In genomic region chr14:33946679-33947078, GRCh38 we compare ENCODE assay signal across 17 cellular contexts. TPM values are rescaled to one million over a fixed set of nuclear protein-coding genes. Genes with fewer than 3 reads are reported as not detected.
DNase-seq lines count a peak whose midpoint lies in the region; ATAC-seq and TF ChIP-seq lines count a peak whose summit lies in the region.
"Had no signal": no experiment of that assay in that cellular context is flagged by ENCODE, and none has a peak within 500 bp of the region (broad histone marks: within the 10 kb centered on the region; RNA-seq: fewer than 3 reads in every experiment).

No MANE protein-coding gene starts in this region.

- H3K4me3 Mint-ChIP-seq in activated T-cell treated with anti-CD3 and anti-CD28 coated beads, Interleukin-2, amount 50 U/mL, for 4 hours, result peak overlapping the region; percentile 49
- no peak overlapping the region for H3K4me3 Mint-ChIP-seq in activated T-cell treated with anti-CD3 and anti-CD28 coated beads, Interleukin-2, amount 50 U/mL, for 24 hours
- H3K4me3 Mint-ChIP-seq in T-helper 2 cell treated with Interferon-gamma antibody and Interleukin-4, amounts not matched to agents 5 μg/mL and 100 μg/mL, for 36 hours, result peak overlapping the region; percentile 79
- H3K4me3 Mint-ChIP-seq: central memory CD8-positive, alpha-beta T cell had no signal

- H3K27ac Mint-ChIP-seq in activated T-cell treated with anti-CD3 and anti-CD28 coated beads, Interleukin-2, amount 50 U/mL, for 24 hours, result no peak overlapping the region
- H3K27ac Mint-ChIP-seq in T-helper 2 cell treated with Interferon-gamma antibody and Interleukin-4, amounts not matched to agents 5 μg/mL and 100 μg/mL, for 36 hours, result no peak overlapping the region

- H3K27me3 ChIP-seq in iPS-20b (ENCODE audit: insufficient read depth, low read length) (peaks cover 27% of the 10 kb centered on the region), thoracic aorta (replicated peaks; ENCODE audit: insufficient read depth) (no peaks in the 10 kb centered on the region), prostate gland (replicated peaks; ENCODE audit: insufficient read depth) (no peaks in the 10 kb centered on the region)

- 67% methylated on average over 3 of the region's 3 CpGs for WGBS in prostate gland

- H3K4me1 ChIP-seq in iPS-20b (ENCODE audit: insufficient read depth, low read length) (peaks cover 12% of the 10 kb centered on the region; the same call in 1 of the 2 replicates), thoracic aorta (ENCODE audit: control insufficient read depth in 1 of 2, low read depth in 2 of 2) (peaks cover 6 to 39% of the 10 kb centered on the region in 2 donors), prostate gland (replicated peaks) (peaks cover 5% of the 10 kb centered on the region)

- no peaks in the 10 kb centered on the region for H3K9me3 Mint-ChIP-seq in activated T-cell treated with anti-CD3 and anti-CD28 coated beads, Interleukin-2, amount 50 U/mL, for 4 hours
- no peaks in the 10 kb centered on the region for H3K9me3 Mint-ChIP-seq in activated T-cell treated with anti-CD3 and anti-CD28 coated beads, Interleukin-2, amount 50 U/mL, for 24 hours
- no peaks in the 10 kb centered on the region for H3K9me3 Mint-ChIP-seq in T-helper 2 cell treated with Interferon-gamma antibody and Interleukin-4, amounts not matched to agents 5 μg/mL and 100 μg/mL, for 36 hours
- H3K9me3 Mint-ChIP-seq: central memory CD8-positive, alpha-beta T cell had no signal

- no peak overlapping the region for H3K27ac ChIP-seq in iPS-20b (ENCODE audit: low read length)
- H3K27ac ChIP-seq in thoracic aorta, result peak overlapping the region; percentile 10 to 58
- H3K27ac ChIP-seq in prostate gland, result no peak overlapping the region
- H3K27ac ChIP-seq: GM23248, SJSA1, upper lobe of left lung had no signal

- H3K36me3 Mint-ChIP-seq in activated T-cell treated with anti-CD3 and anti-CD28 coated beads, Interleukin-2, amount 50 U/mL, for 4 hours (ENCODE audit: insufficient read depth), result no peaks in the 10 kb centered on the region
- no peaks in the 10 kb centered on the region for H3K36me3 Mint-ChIP-seq in activated T-cell treated with anti-CD3 and anti-CD28 coated beads, Interleukin-2, amount 50 U/mL, for 24 hours (ENCODE audit: low read depth)
- H3K36me3 Mint-ChIP-seq in T-helper 2 cell treated with Interferon-gamma antibody and Interleukin-4, amounts not matched to agents 5 μg/mL and 100 μg/mL, for 36 hours (ENCODE audit: low read depth), result peaks cover 59% of the 10 kb centered on the region

- intact Hi-C loops in prostate gland (cut with DNase I), result loop anchor here (5.0 kb wide), 1 partner anchor 116 kb away; no protein-coding TSS in a partner anchor

- TF ChIP-seq POLR2A in prostate gland (IDR thresholded peaks at IDR 0.05), result no peak

- H3K9me3 ChIP-seq in iPS-20b (ENCODE audit: insufficient read depth, low read depth, low read length) (no peaks in the 10 kb centered on the region), thoracic aorta (no peaks in the 10 kb centered on the region), prostate gland (no peaks in the 10 kb centered on the region)
- H3K9me3 ChIP-seq: SJSA1, upper lobe of left lung had no signal

- H3K36me3 ChIP-seq in iPS-20b (ENCODE audit: insufficient read depth, low read depth, low read length), result no peaks in the 10 kb centered on the region
- no peaks in the 10 kb centered on the region for H3K36me3 ChIP-seq in thoracic aorta
- no peaks in the 10 kb centered on the region for H3K36me3 ChIP-seq in prostate gland
- H3K36me3 ChIP-seq: SJSA1, upper lobe of left lung had no signal

- no peak for ATAC-seq in activated T-cell treated with anti-CD3 and anti-CD28 coated beads, Interleukin-2, amount 50 U/mL, for 4 hours
- ATAC-seq in thoracic aorta (ENCODE audit: insufficient number of reproducible peaks, low FRiP score, low read depth) (no peak), HG02571 (IDR thresholded peaks at IDR 0.05; ENCODE audit: unreplicated experiment) (no peak)

- H3K4me3 ChIP-seq in iPS-20b (ENCODE audit: low read length) (no peak overlapping the region), thoracic aorta (peak overlapping the region; percentile 53), prostate gland (no peak overlapping the region)
- H3K4me3 ChIP-seq: GM23248, SJSA1, upper lobe of left lung had no signal

- DNase-seq in activated T-cell treated with anti-CD3 and anti-CD28 coated beads, Interleukin-2, amount 50 U/mL, for 4 hours, result no peak
- no peak for DNase-seq in activated T-cell treated with anti-CD3 and anti-CD28 coated beads, Interleukin-2, amount 50 U/mL, for 24 hours
- no peak for DNase-seq in T-helper 2 cell treated with Interferon-gamma antibody and Interleukin-4, amounts not matched to agents 5 μg/mL and 100 μg/mL, for 36 hours (ENCODE audit: low spot score)
- no peak for DNase-seq in thoracic aorta (ENCODE audit: low spot score)
- DNase-seq in prostate gland (ENCODE audit: low spot score), result no peak
- no peak for DNase-seq in occipital lobe (lab: John Stamatoyannopoulos, UW)
- DNase-seq: activated naive CD4-positive, alpha-beta T cell treated with anti-CD3 and anti-CD28 coated beads, Interleukin-2, amount 50 U/mL, for 16 hours; COR-L47; GF-D8; GM23248; islet precursor cell; NCI-H2171 treated with DMSO at 0.1 percent for 48 hours; upper lobe of left lung had no signal

- TF ChIP-seq CTCF in thoracic aorta (IDR thresholded peaks at IDR 0.05) (no peak), prostate gland (IDR thresholded peaks at IDR 0.05) (no peak)

- H3K27me3 Mint-ChIP-seq in activated T-cell treated with anti-CD3 and anti-CD28 coated beads, Interleukin-2, amount 50 U/mL, for 4 hours (ENCODE audit: low read depth), result peaks cover 25% of the 10 kb centered on the region
- peaks cover 34% of the 10 kb centered on the region for H3K27me3 Mint-ChIP-seq in activated T-cell treated with anti-CD3 and anti-CD28 coated beads, Interleukin-2, amount 50 U/mL, for 24 hours
- H3K27me3 Mint-ChIP-seq in T-helper 2 cell treated with Interferon-gamma antibody and Interleukin-4, amounts not matched to agents 5 μg/mL and 100 μg/mL, for 36 hours (ENCODE audit: low read depth), result peaks cover 49% of the 10 kb centered on the region

- H3K4me1 Mint-ChIP-seq in activated T-cell treated with anti-CD3 and anti-CD28 coated beads, Interleukin-2, amount 50 U/mL, for 4 hours (ENCODE audit: low read depth), result peaks cover 33% of the 10 kb centered on the region
- H3K4me1 Mint-ChIP-seq in activated T-cell treated with anti-CD3 and anti-CD28 coated beads, Interleukin-2, amount 50 U/mL, for 24 hours (ENCODE audit: low read depth), result peaks cover 30% of the 10 kb centered on the region
- peaks cover 54% of the 10 kb centered on the region for H3K4me1 Mint-ChIP-seq in T-helper 2 cell treated with Interferon-gamma antibody and Interleukin-4, amounts not matched to agents 5 μg/mL and 100 μg/mL, for 36 hours (ENCODE audit: low read depth)
- H3K4me1 Mint-ChIP-seq: central memory CD8-positive, alpha-beta T cell had no signal

- peak overlapping the region; percentile 9; the same call in 1 of the 2 replicates for H3K9ac ChIP-seq in iPS-20b (ENCODE audit: low read depth, low read length)
- H3K9ac ChIP-seq: GM23248 had no signal

RNA-seq across cellular contexts. Expression of gene EGLN3, which starts 4.2 kb away (rescaled TPM):
- total RNA-seq in activated T-cell treated with anti-CD3 and anti-CD28 coated beads, Interleukin-2, amount 50 U/mL, for 4 hours, result 1 to 10 TPM; 2.0 to 2.8 (median 2.4) TPM
- total RNA-seq in thoracic aorta (10 to 100 TPM; 10.8 to 11.4 TPM), prostate gland (1 to 10 TPM; 6.1 to 6.8 TPM), occipital lobe (9.7 TPM)

Comparison
In these comparisons a context has a peak if more than half of its experiments do, and no peak if none do; other contexts are left out.
1. H3K27ac ChIP-seq: peak in thoracic aorta (2 of 2); none in iPS-20b (single experiment) and prostate gland (0 of 2).